Comparison of ENCODE assay signal across 9 cellular contexts in genomic region chr19:1858412-1859081, GRCh38. TPM values are rescaled to one million over a fixed set of nuclear protein-coding genes. Genes with fewer than 3 reads are reported as not detected.
A peak's percentile ranks its signal among the peaks of the same experiment; 100 is the strongest.
DNase-seq lines count a peak whose midpoint lies in the region; ATAC-seq and TF ChIP-seq lines count a peak whose summit lies in the region.
"Had no signal": no experiment of that assay in that cellular context is flagged by ENCODE, and none has a peak within 500 bp of the region (broad histone marks: within the 10 kb centered on the region; RNA-seq: fewer than 3 reads in every experiment).

No MANE protein-coding gene starts in this region.

- H3K27me3 Mint-ChIP-seq in activated naive CD4-positive, alpha-beta T cell treated with anti-CD3 and anti-CD28 coated beads, Interleukin-2, amount 10 ng/mL, durations not matched to agents 7 days and 5 days = no peaks in the 10 kb centered on the region
- H3K27me3 Mint-ChIP-seq in activated T-helper 1 cell treated with anti-CD3 and anti-CD28 coated beads, Interleukin-12 subunit alpha, Interleukin-12 subunit beta, Interleukin-2, Interleukin-4 antibody, amounts not matched to agents 30 ng/mL and 10 ng/mL and 1 ng/mL, durations not matched to agents 14 hours and 24 hours and 36 hours (ENCODE audit: insufficient read depth) = peaks cover 2% of the 10 kb centered on the region
- peaks cover 15% of the 10 kb centered on the region for H3K27me3 Mint-ChIP-seq in type B pancreatic cell

- H3K4me3 ChIP-seq in right lobe of liver = no peak overlapping the region

- H3K4me1 Mint-ChIP-seq in activated naive CD4-positive, alpha-beta T cell treated with anti-CD3 and anti-CD28 coated beads, Interleukin-2, amount 10 ng/mL, durations not matched to agents 7 days and 5 days = peaks cover 57% of the 10 kb centered on the region
- H3K4me1 Mint-ChIP-seq in activated T-helper 1 cell treated with anti-CD3 and anti-CD28 coated beads, Interleukin-12 subunit alpha, Interleukin-12 subunit beta, Interleukin-2, Interleukin-4 antibody, amounts not matched to agents 30 ng/mL and 10 ng/mL and 1 ng/mL, durations not matched to agents 14 hours and 24 hours and 36 hours (ENCODE audit: low read depth) = peaks cover 37% of the 10 kb centered on the region
- H3K4me1 Mint-ChIP-seq in type B pancreatic cell (ENCODE audit: unreplicated experiment) = peaks cover 12% of the 10 kb centered on the region

- peaks cover 1% of the 10 kb centered on the region for H3K36me3 Mint-ChIP-seq in activated naive CD4-positive, alpha-beta T cell treated with anti-CD3 and anti-CD28 coated beads, Interleukin-2, amount 10 ng/mL, durations not matched to agents 7 days and 5 days
- peaks cover 2% of the 10 kb centered on the region for H3K36me3 Mint-ChIP-seq in activated T-helper 1 cell treated with anti-CD3 and anti-CD28 coated beads, Interleukin-12 subunit alpha, Interleukin-12 subunit beta, Interleukin-2, Interleukin-4 antibody, amounts not matched to agents 30 ng/mL and 10 ng/mL and 1 ng/mL, durations not matched to agents 14 hours and 24 hours and 36 hours (ENCODE audit: low read depth)
- H3K36me3 Mint-ChIP-seq in type B pancreatic cell = no peaks in the 10 kb centered on the region

- H3K27ac ChIP-seq in right lobe of liver = no peak overlapping the region

- no peaks in the 10 kb centered on the region for H3K36me3 ChIP-seq in right lobe of liver

- 64% methylated on average over 5 of the region's 10 CpGs for WGBS in right lobe of liver (ENCODE audit: insufficient coverage, low coverage, low lambda C conversion rate, missing lambda C conversion rate)

- CTCF ChIA-PET in activated naive CD4-positive, alpha-beta T cell treated with anti-CD3 and anti-CD28 coated beads, Interleukin-2, amount 10 ng/mL, durations not matched to agents 7 days and 5 days (lab: Charles Lee) = interaction anchor here (1.1 kb wide), 1 partner anchor 21 kb away, joined by 3 read pairs; no protein-coding TSS in a partner anchor

- intact Hi-C loops in activated T-helper 1 cell treated with anti-CD3 and anti-CD28 coated beads, Interleukin-12 subunit alpha, Interleukin-12 subunit beta, Interleukin-2, Interleukin-4 antibody, amounts not matched to agents 30 ng/mL and 10 ng/mL and 1 ng/mL, durations not matched to agents 14 hours and 24 hours and 36 hours (cut with micrococcal nuclease) = no loop called here
- intact Hi-C loops in right lobe of liver (cut with DNase I) = no loop called here

- no peaks in the 10 kb centered on the region for H3K9me3 Mint-ChIP-seq in activated naive CD4-positive, alpha-beta T cell treated with anti-CD3 and anti-CD28 coated beads, Interleukin-2, amount 10 ng/mL, durations not matched to agents 7 days and 5 days
- H3K9me3 Mint-ChIP-seq in activated T-helper 1 cell treated with anti-CD3 and anti-CD28 coated beads, Interleukin-12 subunit alpha, Interleukin-12 subunit beta, Interleukin-2, Interleukin-4 antibody, amounts not matched to agents 30 ng/mL and 10 ng/mL and 1 ng/mL, durations not matched to agents 14 hours and 24 hours and 36 hours = no peaks in the 10 kb centered on the region
- no peaks in the 10 kb centered on the region for H3K9me3 Mint-ChIP-seq in type B pancreatic cell

- peak overlapping the region; percentile 51 for H3K4me3 Mint-ChIP-seq in activated naive CD4-positive, alpha-beta T cell treated with anti-CD3 and anti-CD28 coated beads, Interleukin-2, amount 10 ng/mL, durations not matched to agents 7 days and 5 days
- H3K4me3 Mint-ChIP-seq in activated T-helper 1 cell treated with anti-CD3 and anti-CD28 coated beads, Interleukin-12 subunit alpha, Interleukin-12 subunit beta, Interleukin-2, Interleukin-4 antibody, amounts not matched to agents 30 ng/mL and 10 ng/mL and 1 ng/mL, durations not matched to agents 14 hours and 24 hours and 36 hours = peak overlapping the region; percentile 61
- H3K4me3 Mint-ChIP-seq in type B pancreatic cell = peak overlapping the region; percentile 54

- no peak for TF ChIP-seq POLR2A in right lobe of liver (IDR thresholded peaks at IDR 0.05)

- TF ChIP-seq CTCF in right lobe of liver (IDR thresholded peaks at IDR 0.05) (no peak), type B pancreatic cell (conservative IDR thresholded peaks at IDR 0.05) (no peak)

- DNase-seq in activated naive CD4-positive, alpha-beta T cell treated with anti-CD3 and anti-CD28 coated beads, Interleukin-2, amount 10 ng/mL, durations not matched to agents 7 days and 5 days = no peak
- no peak for DNase-seq in activated naive CD4-positive, alpha-beta T cell treated with Interleukin-2 at 50 U/mL for 16 hours
- no peak for DNase-seq in activated T-helper 1 cell treated with anti-CD3 and anti-CD28 coated beads, Interleukin-12 subunit alpha, Interleukin-12 subunit beta, Interleukin-2, Interleukin-4 antibody, amounts not matched to agents 30 ng/mL and 10 ng/mL and 1 ng/mL, durations not matched to agents 14 hours and 24 hours and 36 hours (ENCODE audit: low spot score)
- DNase-seq in right lobe of liver = peak in 2 of 3 donors; percentile 23 to 56
- no peak for DNase-seq in type B pancreatic cell (ENCODE audit: extremely low spot score, unreplicated experiment)
- no peak for DNase-seq in stimulated activated naive CD4-positive, alpha-beta T cell treated with Interleukin-2 at 50 U/mL for 16 hours (lab: John Stamatoyannopoulos, UW)
- DNase-seq in NCI-H524 (lab: John Stamatoyannopoulos, UW) = no peak
- no peak for DNase-seq in SIG-M5 (lab: John Stamatoyannopoulos, UW)
- DNase-seq: psoas muscle had no signal

- peak overlapping the region; percentile 82 for H3K27ac Mint-ChIP-seq in activated naive CD4-positive, alpha-beta T cell treated with anti-CD3 and anti-CD28 coated beads, Interleukin-2, amount 10 ng/mL, durations not matched to agents 7 days and 5 days
- no peak overlapping the region for H3K27ac Mint-ChIP-seq in activated T-helper 1 cell treated with anti-CD3 and anti-CD28 coated beads, Interleukin-12 subunit alpha, Interleukin-12 subunit beta, Interleukin-2, Interleukin-4 antibody, amounts not matched to agents 30 ng/mL and 10 ng/mL and 1 ng/mL, durations not matched to agents 14 hours and 24 hours and 36 hours
- peak overlapping the region; percentile 76 for H3K27ac Mint-ChIP-seq in type B pancreatic cell

- H3K4me1 ChIP-seq in right lobe of liver = peaks cover 0 to 53% (median 19%) of the 10 kb centered on the region in 4 donors

- ATAC-seq in right lobe of liver = no peak
- ATAC-seq: psoas muscle had no signal

- H3K27me3 ChIP-seq in right lobe of liver = no peaks in the 10 kb centered on the region

- H3K9me3 ChIP-seq in right lobe of liver = no peaks in the 10 kb centered on the region
- H3K9me3 ChIP-seq: psoas muscle had no signal

RNA-seq across cellular contexts. Expression of gene KLF16, which starts 4.8 kb away (rescaled TPM):
- 34.5 and 39.1 TPM in 2 replicates for total RNA-seq in activated T-helper 1 cell treated with anti-CD3 and anti-CD28 coated beads, Interleukin-12 subunit alpha, Interleukin-12 subunit beta, Interleukin-2, Interleukin-4 antibody, amounts not matched to agents 30 ng/mL and 10 ng/mL and 1 ng/mL, durations not matched to agents 14 hours and 24 hours and 36 hours
- 10 to 100 TPM in 5 of 6 experiments, 1 to 10 TPM in 1; 9.9 to 23.6 (median 10.8) TPM for total RNA-seq in right lobe of liver
- total RNA-seq in type B pancreatic cell (ENCODE audit: low replicate concordance) = 17.9 and 18.1 TPM in 2 replicates

RNA-seq across cellular contexts. Expression of gene REXO1, which starts 10.3 kb away (rescaled TPM):
- 64.5 and 70.5 TPM in 2 replicates for total RNA-seq in activated T-helper 1 cell treated with anti-CD3 and anti-CD28 coated beads, Interleukin-12 subunit alpha, Interleukin-12 subunit beta, Interleukin-2, Interleukin-4 antibody, amounts not matched to agents 30 ng/mL and 10 ng/mL and 1 ng/mL, durations not matched to agents 14 hours and 24 hours and 36 hours
- 10 to 100 TPM in 4 of 6 experiments, 1 to 10 TPM in 2; 8.0 to 17.7 (median 12.6) TPM for total RNA-seq in right lobe of liver
- total RNA-seq in type B pancreatic cell (ENCODE audit: low replicate concordance) = 36.4 and 37.9 TPM in 2 replicates

RNA-seq across cellular contexts. Expression of gene ABHD17A, which starts 26.7 kb away (rescaled TPM):
- total RNA-seq in activated T-helper 1 cell treated with anti-CD3 and anti-CD28 coated beads, Interleukin-12 subunit alpha, Interleukin-12 subunit beta, Interleukin-2, Interleukin-4 antibody, amounts not matched to agents 30 ng/mL and 10 ng/mL and 1 ng/mL, durations not matched to agents 14 hours and 24 hours and 36 hours = 115 TPM in 2 replicates
- total RNA-seq in right lobe of liver (10 to 100 TPM; 20.4 to 49.5 (median 23.5) TPM), type B pancreatic cell (ENCODE audit: low replicate concordance) (60.4 and 62.0 TPM in 2 replicates)

RNA-seq across cellular contexts. Expression of gene ATP8B3, which starts 46.5 kb away (rescaled TPM):
- 4.1 and 5.0 TPM in 2 replicates for total RNA-seq in activated T-helper 1 cell treated with anti-CD3 and anti-CD28 coated beads, Interleukin-12 subunit alpha, Interleukin-12 subunit beta, Interleukin-2, Interleukin-4 antibody, amounts not matched to agents 30 ng/mL and 10 ng/mL and 1 ng/mL, durations not matched to agents 14 hours and 24 hours and 36 hours
- total RNA-seq in right lobe of liver (1 to 10 TPM in 5 of 6 experiments, under 1 TPM in 1; 0.86 to 5.7 (median 3.1) TPM), type B pancreatic cell (ENCODE audit: low replicate concordance) (0.48 and 1.5 TPM in 2 replicates)

RNA-seq across cellular contexts. Expression of gene ADAT3, which starts 46.7 kb away (rescaled TPM):
- 8.4 and 9.6 TPM in 2 replicates for total RNA-seq in activated T-helper 1 cell treated with anti-CD3 and anti-CD28 coated beads, Interleukin-12 subunit alpha, Interleukin-12 subunit beta, Interleukin-2, Interleukin-4 antibody, amounts not matched to agents 30 ng/mL and 10 ng/mL and 1 ng/mL, durations not matched to agents 14 hours and 24 hours and 36 hours
- 1 to 10 TPM; 1.8 to 5.3 (median 2.7) TPM for total RNA-seq in right lobe of liver
- 12.1 and 13.9 TPM in 2 replicates for total RNA-seq in type B pancreatic cell (ENCODE audit: low replicate concordance)

Comparison
In these comparisons a context has a peak if more than half of its experiments do, and no peak if none do; other contexts are left out.
1. DNase-seq: peak in right lobe of liver (2 of 3); none in activated naive CD4-positive, alpha-beta T cell treated with anti-CD3 and anti-CD28 coated beads, Interleukin-2, amount 10 ng/mL, durations not matched to agents 7 days and 5 days (single experiment), activated naive CD4-positive, alpha-beta T cell treated with Interleukin-2 at 50 U/mL for 16 hours (single experiment), activated T-helper 1 cell treated with anti-CD3 and anti-CD28 coated beads, Interleukin-12 subunit alpha, Interleukin-12 subunit beta, Interleukin-2, Interleukin-4 antibody, amounts not matched to agents 30 ng/mL and 10 ng/mL and 1 ng/mL, durations not matched to agents 14 hours and 24 hours and 36 hours (single experiment), type B pancreatic cell (single experiment), stimulated activated naive CD4-positive, alpha-beta T cell treated with Interleukin-2 at 50 U/mL for 16 hours (single experiment), NCI-H524 (0 of 2) and SIG-M5 (single experiment).
2. Peak in every context shown above with its lines, with median percentiles within 50 percentile points of each other: H3K4me3 Mint-ChIP-seq.